ENCODE assay signal across 27 cellular contexts in genomic region chrX:2424317-2424716, GRCh38.
"Had no signal": no experiment of that assay in that cellular context is flagged by ENCODE, and none has a peak within 500 bp of the region (broad histone marks: within the 10 kb centered on the region; RNA-seq: fewer than 3 reads in every experiment).

No MANE protein-coding gene starts in this region.

- H3K4me1 ChIP-seq: left lung, lower lobe of right lung, parathyroid adenoma, right atrium auricular region, right lobe of liver, tibial nerve, uterus had no signal

- H3K9ac ChIP-seq: parathyroid adenoma had no signal

- H3K27me3 Mint-ChIP-seq: naive thymus-derived CD8-positive, alpha-beta T cell; stimulated activated memory B cell treated with anti-CD40 and anti-IgM and Interleukin-4, amounts not matched to agents 10 μg/mL and 1 μg/mL and 100 μg/mL, for 72 hours; stimulated activated naive CD8-positive, alpha-beta T cell treated with anti-CD3 and anti-CD28 coated beads, Interleukin-15, amount 100 ng/mL, for 72 hours; type B pancreatic cell had no signal

- H3K4me3 ChIP-seq: left lung, lower lobe of right lung, right atrium auricular region, right lobe of liver, smooth muscle cell, tibial nerve, uterus had no signal

- H3K9me3 ChIP-seq: lower lobe of right lung, right atrium auricular region, right lobe of liver, uterus had no signal

- DNase-seq: hypothalamus; immature natural killer cell; kidney; left colon; left lung; lower lobe of right lung; mammary epithelial cell; mesenchymal stem cell; occipital lobe; right lobe of liver; stimulated activated CD4-positive, alpha-beta T cell treated with anti-CD3 and anti-CD28 coated beads, Interleukin-1b, Interleukin-23, amount 100 ng/mL, for 48 hours; stimulated activated CD4-positive, alpha-beta T cell treated with anti-CD3 and anti-CD28 coated beads, Interleukin-2, amount 100 ng/mL, for 48 hours; stimulated activated CD4-positive, alpha-beta T cell treated with anti-CD3 and anti-CD28 coated beads, Interleukin-4, amount 100 ng/mL, for 4 hours; stimulated activated CD8-positive, alpha-beta memory T cell treated with anti-CD3 and anti-CD28 coated beads, Interleukin-4, amount 100 ng/mL, for 48 hours; stimulated activated naive CD4-positive, alpha-beta T cell treated with Interleukin-2 at 50 U/mL for 16 hours; stimulated activated naive CD8-positive, alpha-beta T cell treated with anti-CD3 and anti-CD28 coated beads, Interleukin-15, amount 100 ng/mL, for 72 hours; substantia nigra; uterus had no signal

- H3K79me2 ChIP-seq: parathyroid adenoma had no signal

- ATAC-seq: left colon; left lung; lower lobe of right lung; naive thymus-derived CD8-positive, alpha-beta T cell; right lobe of liver; stimulated activated memory B cell treated with anti-CD40 and anti-IgM and Interleukin-4, amounts not matched to agents 10 μg/mL and 1 μg/mL and 100 μg/mL, for 72 hours; stimulated activated naive CD8-positive, alpha-beta T cell treated with anti-CD3 and anti-CD28 coated beads, Interleukin-15, amount 100 ng/mL, for 72 hours had no signal

- H3K36me3 ChIP-seq: uterus had no signal

- H3K27ac Mint-ChIP-seq: stimulated activated memory B cell treated with anti-CD40 and anti-IgM and Interleukin-4, amounts not matched to agents 10 μg/mL and 1 μg/mL and 100 μg/mL, for 72 hours; type B pancreatic cell had no signal

- H3K4me1 Mint-ChIP-seq: neural crest cell; stimulated activated naive CD8-positive, alpha-beta T cell treated with anti-CD3 and anti-CD28 coated beads, Interleukin-15, amount 100 ng/mL, for 72 hours had no signal

- H3K27me3 ChIP-seq: left lung, right atrium auricular region, right lobe of liver, tibial nerve, uterus had no signal

- H3K4me3 Mint-ChIP-seq: immature natural killer cell; naive thymus-derived CD8-positive, alpha-beta T cell; nephron; neural crest cell; stimulated activated memory B cell treated with anti-CD40 and anti-IgM and Interleukin-4, amounts not matched to agents 10 μg/mL and 1 μg/mL and 100 μg/mL, for 72 hours; stimulated activated naive CD8-positive, alpha-beta T cell treated with anti-CD3 and anti-CD28 coated beads, Interleukin-15, amount 100 ng/mL, for 72 hours; type B pancreatic cell had no signal

- H3K4me2 ChIP-seq: smooth muscle cell had no signal

- H3K27ac ChIP-seq: left lung, lower lobe of right lung, parathyroid adenoma, right atrium auricular region, right lobe of liver, tibial nerve, uterus had no signal

- H2AFZ ChIP-seq: parathyroid adenoma had no signal
